In the genomic region with DNA sequence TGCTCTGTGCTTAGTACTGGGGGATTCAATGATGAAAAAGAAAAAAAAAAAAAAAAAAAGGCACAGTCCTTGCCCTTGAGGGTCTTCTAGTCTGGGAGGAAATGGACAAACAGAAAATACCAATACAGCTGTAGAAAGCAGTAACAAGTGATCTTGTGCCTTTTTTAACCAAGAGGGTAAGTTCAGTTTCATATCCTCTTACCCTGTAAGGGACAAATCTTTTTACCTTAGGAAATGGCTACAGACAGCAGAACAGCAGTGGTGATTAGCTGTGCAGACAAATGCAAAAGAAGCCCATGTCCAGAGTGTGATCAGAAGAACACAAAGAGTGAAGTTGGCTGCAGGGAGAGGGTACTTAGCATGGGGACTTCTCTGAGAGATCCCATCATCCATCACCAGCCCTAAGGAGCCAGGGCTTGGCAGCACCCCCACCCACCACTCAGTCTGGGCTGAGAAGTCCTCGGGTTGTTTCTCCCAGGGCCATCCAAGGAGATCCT, we compare ENCODE assay signal across 10 cellular contexts.
A peak's percentile ranks its signal among the peaks of the same experiment; 100 is the strongest.
DNase-seq lines count a peak whose midpoint lies in the region; ATAC-seq and TF ChIP-seq lines count a peak whose summit lies in the region.
"Had no signal": no experiment of that assay in that cellular context is flagged by ENCODE, and none has a peak within 500 bp of the region (broad histone marks: within the 10 kb centered on the region; RNA-seq: fewer than 3 reads in every experiment).

No MANE protein-coding gene starts in this region.

- peaks cover 11% of the 10 kb centered on the region for H3K27me3 Mint-ChIP-seq in CD8-positive, alpha-beta T cell (ENCODE audit: low read depth)

- H3K36me3 ChIP-seq in duodenal mucosa (ENCODE audit: control insufficient read depth in 1 of 2, insufficient read depth in 2 of 2, low read length in 2 of 2): no peaks in the 10 kb centered on the region
- no peaks in the 10 kb centered on the region for H3K36me3 ChIP-seq in CD8-positive, alpha-beta T cell (ENCODE audit: insufficient read depth, low read length)

- H3K4me1 ChIP-seq in duodenal mucosa (ENCODE audit: control insufficient read depth in 1 of 2, insufficient read depth in 2 of 2, low read length in 2 of 2): peaks cover 34 to 54% of the 10 kb centered on the region in 2 donors
- no peaks in the 10 kb centered on the region for H3K4me1 ChIP-seq in CD8-positive, alpha-beta T cell (ENCODE audit: insufficient read depth, low read length)

- peaks cover 4% of the 10 kb centered on the region for H3K4me1 Mint-ChIP-seq in CD8-positive, alpha-beta T cell (ENCODE audit: low read depth)

- H3K36me3 Mint-ChIP-seq in CD8-positive, alpha-beta T cell: no peaks in the 10 kb centered on the region

- H3K9ac ChIP-seq in duodenal mucosa (ENCODE audit: low read depth in 1 of 2, low read length in 2 of 2): no peak overlapping the region

- no peak for TF ChIP-seq CTCF in GM12865 (IDR thresholded peaks at IDR 0.05; ENCODE audit: insufficient read depth, low read depth, low read length, missing control alignments)
- no peak for TF ChIP-seq CTCF in CD8-positive, alpha-beta T cell (IDR thresholded peaks at IDR 0.05)

- no peak overlapping the region for H3K4me3 Mint-ChIP-seq in CD8-positive, alpha-beta T cell

- DNase-seq in GM12865 (ENCODE audit: low read depth) (peak; percentile 66), dermis blood vessel endothelial cell (no peak)
- no peak for DNase-seq in activated CD4-positive, alpha-beta T cell treated with anti-CD3 and anti-CD28 coated beads for 48 hours
- DNase-seq in CD8-positive, alpha-beta T cell: no peak
- no peak for DNase-seq in stimulated activated naive CD4-positive, alpha-beta T cell (lab: John Stamatoyannopoulos, UW)
- DNase-seq: mesendoderm had no signal

- POLR2A ChIA-PET in CD8-positive, alpha-beta T cell (lab: Charles Lee): no interaction called here

- intact Hi-C loops in CD8-positive, alpha-beta T cell (cut with DNase I, micrococcal nuclease): loop anchor here (5.0 kb wide), 3 partner anchors 191 to 546 kb away; no protein-coding TSS in a partner anchor

- H3K9me3 ChIP-seq in duodenal mucosa (ENCODE audit: control insufficient read depth in 1 of 2, low read length in 2 of 2): no peaks in the 10 kb centered on the region
- no peaks in the 10 kb centered on the region for H3K9me3 ChIP-seq in CD8-positive, alpha-beta T cell (ENCODE audit: low read length)

- H3K9me3 Mint-ChIP-seq in CD8-positive, alpha-beta T cell: no peaks in the 10 kb centered on the region

- peak; percentile 31 for ATAC-seq in GM19463 (IDR thresholded peaks at IDR 0.05; ENCODE audit: unreplicated experiment)
- ATAC-seq in HG03103 (IDR thresholded peaks at IDR 0.05; ENCODE audit: low read depth, unreplicated experiment): peak; percentile 76
- no peak for ATAC-seq in CD8-positive, alpha-beta T cell
- ATAC-seq: Panc1 had no signal

- CTCF ChIA-PET in CD8-positive, alpha-beta T cell (lab: Charles Lee): interaction anchor here (24.5 kb wide), 1 partner anchor 240 kb away, joined by 606 read pairs; no protein-coding TSS in a partner anchor

- no peak overlapping the region for H3K27ac ChIP-seq in duodenal mucosa (ENCODE audit: low read depth, low read length)
- no peak overlapping the region for H3K27ac ChIP-seq in CD8-positive, alpha-beta T cell (ENCODE audit: low read depth, low read length)

- no peak overlapping the region for H3K27ac Mint-ChIP-seq in CD8-positive, alpha-beta T cell

- no peaks in the 10 kb centered on the region for H3K27me3 ChIP-seq in duodenal mucosa (ENCODE audit: control insufficient read depth in 1 of 2, insufficient read depth in 2 of 2, low read length in 2 of 2)
- H3K27me3 ChIP-seq in CD8-positive, alpha-beta T cell (ENCODE audit: insufficient read depth, low read length): no peaks in the 10 kb centered on the region

- H3K4me3 ChIP-seq in GM12865 (ENCODE audit: low read depth, low read length): no peak overlapping the region
- H3K4me3 ChIP-seq in duodenal mucosa (ENCODE audit: low read depth in 1 of 2, low read length in 2 of 2): peak overlapping the region; percentile 12 to 18
- no peak overlapping the region for H3K4me3 ChIP-seq in CD8-positive, alpha-beta T cell (ENCODE audit: low read depth, low read length)

Comparison
In these comparisons a context has a peak if more than half of its experiments do, and no peak if none do; other contexts are left out.
1. H3K4me3 ChIP-seq: peak in duodenal mucosa (2 of 2); none in GM12865 (single experiment) and CD8-positive, alpha-beta T cell (single experiment).